In genomic region chr12:29640589-29641345, GRCh38 we compare ENCODE assay signal across 1 cellular context.
TF ChIP-seq lines count a peak whose summit lies in the region.

No MANE protein-coding gene starts in this region.

TF ChIP-seq in HepG2, 621 proteins besides CTCF, POLR2A, EP300 and RAD21 (continued from another document):
- TF ChIP-seq POGZ (CRISPR knock-in tag; IDR thresholded peaks at IDR 0.05) (peak; percentile 77), ZNF619 (CRISPR knock-in tag; IDR thresholded peaks at IDR 0.05) (0 out of 2 replicates have a peak, but pooled peaks have one; percentile 30), RXRB (CRISPR knock-in tag; IDR thresholded peaks at IDR 0.05; ENCODE audit: borderline replicate concordance) (peak; percentile 30; the same call in 1 of the 2 replicates), FOSL2 (CRISPR knock-in tag; IDR thresholded peaks at IDR 0.05) (peak; percentile 35), FOXK1 (CRISPR knock-in tag; IDR thresholded peaks at IDR 0.05; ENCODE audit: borderline replicate concordance, low read depth) (no peak), ZNF883 (CRISPR knock-in tag; IDR thresholded peaks at IDR 0.05; ENCODE audit: not compliant biosample characterization) (no peak), SMC3 (IDR thresholded peaks at IDR 0.05; ENCODE audit: low read length) (peak; percentile 26; the same call in 1 of the 2 replicates), TCF7 (IDR thresholded peaks at IDR 0.05; ENCODE audit: low read depth) (no peak), PPARG (CRISPR knock-in tag; conservative IDR thresholded peaks at IDR 0.05) (peak; percentile 82), SP5 (CRISPR knock-in tag; IDR thresholded peaks at IDR 0.05; ENCODE audit: borderline replicate concordance, low read depth) (0 out of 2 replicates have a peak, but pooled peaks have one; percentile 6)
